In the genomic region with DNA sequence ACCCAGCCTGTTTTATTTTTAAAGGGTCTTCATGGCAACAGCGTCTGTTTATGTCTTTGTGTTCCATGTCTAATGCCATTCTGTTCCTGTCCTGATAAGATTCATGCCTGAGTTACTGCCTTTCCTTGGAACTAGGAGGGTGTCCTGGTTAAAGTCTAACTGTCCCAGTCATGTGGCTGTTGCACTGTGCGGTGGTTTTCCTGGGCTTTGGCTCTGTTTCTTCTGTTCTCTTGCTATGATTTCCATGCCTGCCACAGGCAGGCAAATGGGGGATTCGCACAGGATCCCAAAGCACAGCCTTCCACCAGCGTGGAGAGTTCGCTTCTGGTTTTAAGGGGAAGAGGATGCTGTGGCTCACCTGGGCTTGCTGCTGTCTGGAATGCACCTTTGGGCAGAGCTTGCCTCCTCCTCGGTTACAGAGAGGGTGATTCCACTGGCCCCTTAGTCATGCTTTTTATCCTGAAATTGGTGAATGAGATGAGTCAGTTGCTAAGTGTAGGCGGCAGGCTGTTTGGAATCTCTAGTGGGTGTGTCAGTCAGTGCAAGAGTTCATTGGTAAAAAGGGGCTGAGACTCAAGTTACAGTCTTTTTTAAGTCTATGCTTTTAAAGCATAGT, we compare ENCODE assay signal across 9 cellular contexts.
DNase-seq lines count a peak whose midpoint lies in the region; ATAC-seq and TF ChIP-seq lines count a peak whose summit lies in the region.
"Had no signal": no experiment of that assay in that cellular context is flagged by ENCODE, and none has a peak within 500 bp of the region (broad histone marks: within the 10 kb centered on the region; RNA-seq: fewer than 3 reads in every experiment).

No MANE protein-coding gene starts in this region.

- ATAC-seq in Right ventricle myocardium inferior (peak; percentile 81), WTC11 (peak; percentile 75), GM18519 (IDR thresholded peaks at IDR 0.05; ENCODE audit: low FRiP score, unreplicated experiment) (no peak)

- peaks cover 28% of the 10 kb centered on the region for H3K4me1 Mint-ChIP-seq in WTC11

- intact Hi-C loops in Right ventricle myocardium inferior (cut with DNase I): no loop called here
- intact Hi-C loops in cardiac septum (cut with DNase I): no loop called here
- intact Hi-C loops in head of caudate nucleus (cut with DNase I): no loop called here

- 0 out of 2 replicates have a peak, but pooled peaks cover 8% of the 10 kb centered on the region for H3K36me3 Mint-ChIP-seq in WTC11

- no peaks in the 10 kb centered on the region for H3K9me3 Mint-ChIP-seq in WTC11
- H3K9me3 Mint-ChIP-seq: activated T-cell treated with anti-CD3 and anti-CD28 coated beads, Interleukin-2, amount 50 U/mL, for 4 hours had no signal

- TF ChIP-seq CTCF in WTC11 (IDR thresholded peaks at IDR 0.05): no peak
- TF ChIP-seq CTCF in retinal pigment epithelial cell (conservative IDR thresholded peaks at IDR 0.05; ENCODE audit: low read depth, low read length): no peak

- no peaks in the 10 kb centered on the region for H3K27me3 Mint-ChIP-seq in WTC11 (ENCODE audit: low read depth)

- POLR2A ChIA-PET in WTC11 (lab: Charles Lee): no interaction called here

- H3K27ac Mint-ChIP-seq in WTC11: peak overlapping the region; percentile 95

- DNase-seq in Right ventricle myocardium inferior (ENCODE audit: missing footprints) (no peak), cardiac septum (ENCODE audit: low spot score) (no peak), WTC11 (ENCODE audit: low spot score) (peak; percentile 29), head of caudate nucleus (peak in 22 of 42 donors; percentile 27 to 79 (median 62)), retinal pigment epithelial cell (ENCODE audit: low read depth) (peak; percentile 62), DMS114 treated with DMSO at 0.1 percent for 48 hours (lab: John Stamatoyannopoulos, UW; ENCODE audit: unreplicated experiment) (no peak), NCI-H82 (lab: John Stamatoyannopoulos, UW) (no peak)
- DNase-seq: activated T-cell treated with anti-CD3 and anti-CD28 coated beads, Interleukin-2, amount 50 U/mL, for 4 hours had no signal

- H3K4me3 ChIP-seq in retinal pigment epithelial cell (ENCODE audit: low read length): no peak overlapping the region

- H3K4me3 Mint-ChIP-seq in WTC11: no peak overlapping the region
- H3K4me3 Mint-ChIP-seq: activated T-cell treated with anti-CD3 and anti-CD28 coated beads, Interleukin-2, amount 50 U/mL, for 4 hours had no signal

- CTCF ChIA-PET in WTC11 (lab: Charles Lee): interaction anchor here (1.0 to 7.9 kb wide), 2 partner anchors 13 to 265 kb away, joined by 3 to 81 read pairs; no protein-coding TSS in a partner anchor

TF ChIP-seq in WTC11, 78 proteins besides CTCF, POLR2A, EP300 and RAD21 (continues in another document):
- TF ChIP-seq EMX1 (CRISPR knock-in tag; IDR thresholded peaks at IDR 0.05) (no peak), JAZF1 (CRISPR knock-in tag; IDR thresholded peaks at IDR 0.05) (no peak), AFF4 (CRISPR knock-in tag; IDR thresholded peaks at IDR 0.05; ENCODE audit: borderline replicate concordance) (no peak), NR2C2 (CRISPR knock-in tag; IDR thresholded peaks at IDR 0.05) (no peak), TCF7 (CRISPR knock-in tag; IDR thresholded peaks at IDR 0.05; ENCODE audit: low read depth) (no peak), E2F5 (CRISPR knock-in tag; IDR thresholded peaks at IDR 0.05) (no peak), NFATC4 (CRISPR knock-in tag; IDR thresholded peaks at IDR 0.05) (no peak), RORB (CRISPR knock-in tag; IDR thresholded peaks at IDR 0.05) (no peak), ZNF263 (CRISPR knock-in tag; IDR thresholded peaks at IDR 0.05; ENCODE audit: low read depth) (no peak), ESRRA (CRISPR knock-in tag; IDR thresholded peaks at IDR 0.05; ENCODE audit: borderline replicate concordance) (no peak), TEAD4 (CRISPR knock-in tag; IDR thresholded peaks at IDR 0.05) (no peak)
- TF ChIP-seq, protein P1, sequence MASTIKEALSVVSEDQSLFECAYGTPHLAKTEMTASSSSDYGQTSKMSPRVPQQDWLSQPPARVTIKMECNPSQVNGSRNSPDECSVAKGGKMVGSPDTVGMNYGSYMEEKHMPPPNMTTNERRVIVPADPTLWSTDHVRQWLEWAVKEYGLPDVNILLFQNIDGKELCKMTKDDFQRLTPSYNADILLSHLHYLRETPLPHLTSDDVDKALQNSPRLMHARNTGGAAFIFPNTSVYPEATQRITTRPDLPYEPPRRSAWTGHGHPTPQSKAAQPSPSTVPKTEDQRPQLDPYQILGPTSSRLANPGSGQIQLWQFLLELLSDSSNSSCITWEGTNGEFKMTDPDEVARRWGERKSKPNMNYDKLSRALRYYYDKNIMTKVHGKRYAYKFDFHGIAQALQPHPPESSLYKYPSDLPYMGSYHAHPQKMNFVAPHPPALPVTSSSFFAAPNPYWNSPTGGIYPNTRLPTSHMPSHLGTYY (CRISPR knock-in tag; IDR thresholded peaks at IDR 0.05): no peak
- TF ChIP-seq, protein P2, sequence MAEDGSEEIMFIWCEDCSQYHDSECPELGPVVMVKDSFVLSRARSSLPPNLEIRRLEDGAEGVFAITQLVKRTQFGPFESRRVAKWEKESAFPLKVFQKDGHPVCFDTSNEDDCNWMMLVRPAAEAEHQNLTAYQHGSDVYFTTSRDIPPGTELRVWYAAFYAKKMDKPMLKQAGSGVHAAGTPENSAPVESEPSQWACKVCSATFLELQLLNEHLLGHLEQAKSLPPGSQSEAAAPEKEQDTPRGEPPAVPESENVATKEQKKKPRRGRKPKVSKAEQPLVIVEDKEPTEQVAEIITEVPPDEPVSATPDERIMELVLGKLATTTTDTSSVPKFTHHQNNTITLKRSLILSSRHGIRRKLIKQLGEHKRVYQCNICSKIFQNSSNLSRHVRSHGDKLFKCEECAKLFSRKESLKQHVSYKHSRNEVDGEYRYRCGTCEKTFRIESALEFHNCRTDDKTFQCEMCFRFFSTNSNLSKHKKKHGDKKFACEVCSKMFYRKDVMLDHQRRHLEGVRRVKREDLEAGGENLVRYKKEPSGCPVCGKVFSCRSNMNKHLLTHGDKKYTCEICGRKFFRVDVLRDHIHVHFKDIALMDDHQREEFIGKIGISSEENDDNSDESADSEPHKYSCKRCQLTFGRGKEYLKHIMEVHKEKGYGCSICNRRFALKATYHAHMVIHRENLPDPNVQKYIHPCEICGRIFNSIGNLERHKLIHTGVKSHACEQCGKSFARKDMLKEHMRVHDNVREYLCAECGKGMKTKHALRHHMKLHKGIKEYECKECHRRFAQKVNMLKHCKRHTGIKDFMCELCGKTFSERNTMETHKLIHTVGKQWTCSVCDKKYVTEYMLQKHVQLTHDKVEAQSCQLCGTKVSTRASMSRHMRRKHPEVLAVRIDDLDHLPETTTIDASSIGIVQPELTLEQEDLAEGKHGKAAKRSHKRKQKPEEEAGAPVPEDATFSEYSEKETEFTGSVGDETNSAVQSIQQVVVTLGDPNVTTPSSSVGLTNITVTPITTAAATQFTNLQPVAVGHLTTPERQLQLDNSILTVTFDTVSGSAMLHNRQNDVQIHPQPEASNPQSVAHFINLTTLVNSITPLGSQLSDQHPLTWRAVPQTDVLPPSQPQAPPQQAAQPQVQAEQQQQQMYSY (CRISPR knock-in tag; IDR thresholded peaks at IDR 0.05): no peak

Comparison
In these comparisons a context has a peak if more than half of its experiments do, and no peak if none do; other contexts are left out.
1. DNase-seq: peak in WTC11 (single experiment), head of caudate nucleus (22 of 42) and retinal pigment epithelial cell (single experiment); none in Right ventricle myocardium inferior (single experiment), cardiac septum (single experiment), DMS114 treated with DMSO at 0.1 percent for 48 hours (single experiment) and NCI-H82 (single experiment).